ENCODE assay signal across 16 cellular contexts in genomic region chr1:168728452-168729404, GRCh38. TPM values are rescaled to one million over a fixed set of nuclear protein-coding genes. Genes with fewer than 3 reads are reported as not detected.
DNase-seq lines count a peak whose midpoint lies in the region; ATAC-seq and TF ChIP-seq lines count a peak whose summit lies in the region.
"Had no signal": no experiment of that assay in that cellular context is flagged by ENCODE, and none has a peak within 500 bp of the region (broad histone marks: within the 10 kb centered on the region; RNA-seq: fewer than 3 reads in every experiment).

Gene DPT (minus strand): TSS chr1:168729206. CDS start chr1:168729174, 32 bp downstream.

- 73% methylated on average over 14 of the region's 14 CpGs for WGBS in body of pancreas, 2 donors
- 62% methylated on average over 14 of the region's 14 CpGs for WGBS in right cardiac atrium

- DNase-seq in Daoy (ENCODE audit: low read depth) = peak; percentile 35
- DNase-seq in body of pancreas = peak in 1 of 4 donors; percentile 30
- DNase-seq in right cardiac atrium = peak; percentile 53 to 74 (median 73)
- DNase-seq in RKO (ENCODE audit: low spot score) = no peak
- DNase-seq in glutamatergic neuron = no peak
- no peak for DNase-seq in C1 segment of cervical spinal cord (lab: John Stamatoyannopoulos, UW)
- DNase-seq: activated CD8-positive, alpha-beta T cell treated with anti-CD3 and anti-CD28 coated beads, Interleukin-2, amount 10 ng/mL, durations not matched to agents 7 days and 5 days; activated naive CD4-positive, alpha-beta T cell treated with anti-CD3 and anti-CD28 coated beads for 36 hours; colonic mucosa; naive thymus-derived CD4-positive, alpha-beta T cell; NCI-H2029 had no signal

- H3K4me1 ChIP-seq in body of pancreas = no peaks in the 10 kb centered on the region
- H3K4me1 ChIP-seq in right cardiac atrium (ENCODE audit: control insufficient read depth, insufficient read depth, low read length) = no peaks in the 10 kb centered on the region
- H3K4me1 ChIP-seq: colonic mucosa had no signal

- H3K4me3 ChIP-seq in body of pancreas (no peak within 1 kb of the TSS), right cardiac atrium (ENCODE audit: low read length) (peak within 1 kb of the TSS; percentile 34), skin epidermis (peak within 1 kb of the TSS; percentile 1 to 34 (median 9))
- H3K4me3 ChIP-seq: BLaER1 treated with 17β-estradiol and CSF1 and Interleukin-3, amounts not matched to agents 10 nM and 100 nM; colonic mucosa had no signal

- H3K36me3 ChIP-seq in body of pancreas (replicated peaks in 1 of 2; ENCODE audit: insufficient read depth in 1 of 2, low read depth in 2 of 2) = no peaks in the 10 kb centered on the region
- H3K36me3 ChIP-seq: BLaER1 treated with 17β-estradiol and CSF1 and Interleukin-3, amounts not matched to agents 10 nM and 100 nM; colonic mucosa had no signal

- ATAC-seq in body of pancreas (peak; percentile 40), right cardiac atrium (peak; percentile 78 to 81), GM21447 (IDR thresholded peaks at IDR 0.05; ENCODE audit: unreplicated experiment) (no peak)
- ATAC-seq: activated CD8-positive, alpha-beta T cell treated with anti-CD3 and anti-CD28 coated beads, Interleukin-2, amount 10 ng/mL, durations not matched to agents 7 days and 5 days; naive thymus-derived CD4-positive, alpha-beta T cell; stimulated activated effector memory CD8-positive, alpha-beta T cell treated with anti-CD3 and anti-CD28 coated beads, Interleukin-12 subunit alpha, Interleukin-12 subunit beta, amount 100 ng/mL, for 72 hours had no signal

- no peaks in the 10 kb centered on the region for H3K9me3 Mint-ChIP-seq in glutamatergic neuron (ENCODE audit: unreplicated experiment)
- H3K9me3 Mint-ChIP-seq: activated naive CD4-positive, alpha-beta T cell treated with anti-CD3 and anti-CD28 coated beads for 36 hours; naive thymus-derived CD4-positive, alpha-beta T cell; stimulated activated effector memory CD8-positive, alpha-beta T cell treated with anti-CD3 and anti-CD28 coated beads, Interleukin-12 subunit alpha, Interleukin-12 subunit beta, amount 100 ng/mL, for 72 hours had no signal

- H3K27ac Mint-ChIP-seq in glutamatergic neuron (ENCODE audit: unreplicated experiment) = no peak within 1 kb of the TSS
- H3K27ac Mint-ChIP-seq: activated CD8-positive, alpha-beta T cell treated with anti-CD3 and anti-CD28 coated beads, Interleukin-2, amount 10 ng/mL, durations not matched to agents 7 days and 5 days; activated naive CD4-positive, alpha-beta T cell treated with anti-CD3 and anti-CD28 coated beads for 36 hours; naive thymus-derived CD4-positive, alpha-beta T cell; stimulated activated effector memory CD8-positive, alpha-beta T cell treated with anti-CD3 and anti-CD28 coated beads, Interleukin-12 subunit alpha, Interleukin-12 subunit beta, amount 100 ng/mL, for 72 hours had no signal

- H3K27ac ChIP-seq in body of pancreas (peak within 1 kb of the TSS in 1 of 4 donors; percentile 26), right cardiac atrium (ENCODE audit: low read length) (peak within 1 kb of the TSS; percentile 50), skin epidermis (peak within 1 kb of the TSS in 9 of 21 experiments; percentile 32 to 81 (median 54))
- H3K27ac ChIP-seq: BLaER1 treated with 17β-estradiol and CSF1 and Interleukin-3, amounts not matched to agents 10 nM and 100 nM; colonic mucosa had no signal

- H3K4me1 Mint-ChIP-seq in glutamatergic neuron (ENCODE audit: low read depth, unreplicated experiment) = peaks cover 6% of the 10 kb centered on the region

- H3K27me3 Mint-ChIP-seq in glutamatergic neuron (ENCODE audit: unreplicated experiment) = peaks cover 6% of the 10 kb centered on the region

- H3K9me3 ChIP-seq in body of pancreas = no peaks in the 10 kb centered on the region
- no peaks in the 10 kb centered on the region for H3K9me3 ChIP-seq in right cardiac atrium (ENCODE audit: control insufficient read depth, low read length)
- H3K9me3 ChIP-seq: colonic mucosa had no signal

- TF ChIP-seq CTCF in body of pancreas (IDR thresholded peaks at IDR 0.05) (no peak), glutamatergic neuron (IDR thresholded peaks at IDR 0.05; ENCODE audit: partially characterized antibody, unreplicated experiment) (no peak)

- H3K4me3 Mint-ChIP-seq in glutamatergic neuron (ENCODE audit: unreplicated experiment) = no peak within 1 kb of the TSS
- H3K4me3 Mint-ChIP-seq: activated CD8-positive, alpha-beta T cell treated with anti-CD3 and anti-CD28 coated beads, Interleukin-2, amount 10 ng/mL, durations not matched to agents 7 days and 5 days; activated naive CD4-positive, alpha-beta T cell treated with anti-CD3 and anti-CD28 coated beads for 36 hours; naive thymus-derived CD4-positive, alpha-beta T cell; stimulated activated effector memory CD8-positive, alpha-beta T cell treated with anti-CD3 and anti-CD28 coated beads, Interleukin-12 subunit alpha, Interleukin-12 subunit beta, amount 100 ng/mL, for 72 hours had no signal

- H3K36me3 Mint-ChIP-seq in glutamatergic neuron (ENCODE audit: unreplicated experiment) = no peaks in the 10 kb centered on the region
- H3K36me3 Mint-ChIP-seq: naive thymus-derived CD4-positive, alpha-beta T cell; stimulated activated effector memory CD8-positive, alpha-beta T cell treated with anti-CD3 and anti-CD28 coated beads, Interleukin-12 subunit alpha, Interleukin-12 subunit beta, amount 100 ng/mL, for 72 hours had no signal

- peak in 2 of 3 donors; percentile 13 to 23 for TF ChIP-seq POLR2A in body of pancreas (IDR thresholded peaks at IDR 0.05)

- intact Hi-C loops in body of pancreas (cut with DNase I) = no loop called here
- intact Hi-C loops in right cardiac atrium (cut with DNase I) = loop anchor here in 1 of 4 donors (10.0 kb wide), 1 partner anchor 386 kb away; no protein-coding TSS in a partner anchor

- no peaks in the 10 kb centered on the region for H3K27me3 ChIP-seq in body of pancreas
- H3K27me3 ChIP-seq in right cardiac atrium (ENCODE audit: control insufficient read depth, insufficient read depth) = no peaks in the 10 kb centered on the region
- H3K27me3 ChIP-seq: BLaER1 treated with 17β-estradiol and CSF1 and Interleukin-3, amounts not matched to agents 10 nM and 100 nM; colonic mucosa had no signal

RNA-seq across cellular contexts. Expression of gene DPT, which starts in this region (rescaled TPM):
- 0.24 and 0.69 TPM in 2 replicates for total RNA-seq in Daoy (2014; rRNA removed; shearing (Covaris generic))
- total RNA-seq in body of pancreas = 10 to 100 TPM; 25.4 to 57.1 TPM
- total RNA-seq in right cardiac atrium = 100 to 1,000 TPM in 3 of 4 donors, 10 to 100 TPM in 1; 77.0 to 151 (median 119) TPM
- polyA plus RNA-seq in right cardiac atrium = 77.0 TPM
- total RNA-seq in glutamatergic neuron (ENCODE audit: unreplicated experiment) = not detected
- total RNA-seq: activated CD8-positive, alpha-beta T cell treated with anti-CD3 and anti-CD28 coated beads, Interleukin-2, amount 10 ng/mL, durations not matched to agents 7 days and 5 days; activated naive CD4-positive, alpha-beta T cell treated with anti-CD3 and anti-CD28 coated beads for 36 hours; naive thymus-derived CD4-positive, alpha-beta T cell; T-helper 1 cell treated with Interleukin-12 subunit alpha and Interleukin-12 subunit beta and Interleukin-4 antibody, amounts not matched to agents 30 ng/mL and 1 ng/mL, for 36 hours had no signal
- polyA plus RNA-seq: naive thymus-derived CD4-positive, alpha-beta T cell had no signal

Comparison
In these comparisons a context has a peak if more than half of its experiments do, and no peak if none do; other contexts are left out.
1. RNA of gene DPT (total RNA-seq): 77.0 to 151 TPM in right cardiac atrium and 25.4 to 57.1 TPM in body of pancreas; 0.24 to 0.69 TPM in Daoy and not detected in glutamatergic neuron (single experiment); every median in the first group is over 10 times any median in the second.
2. Peak in DNase-seq in Daoy; RNA of the gene not detected or under 1 TPM.
3. DNase-seq: peak in right cardiac atrium (3 of 3); none in RKO (single experiment), glutamatergic neuron (single experiment) and C1 segment of cervical spinal cord (0 of 14).
4. H3K4me3 ChIP-seq: peak in right cardiac atrium (single experiment) and skin epidermis (7 of 7); none in body of pancreas (0 of 2).